In genomic region chr20:54026300-54027064, GRCh38 we compare ENCODE assay signal across 28 cellular contexts. TPM values are rescaled to one million over a fixed set of nuclear protein-coding genes. Genes with fewer than 3 reads are reported as not detected.
DNase-seq lines count a peak whose midpoint lies in the region; TF ChIP-seq lines count a peak whose summit lies in the region.
"Had no signal": no experiment of that assay in that cellular context is flagged by ENCODE, and none has a peak within 500 bp of the region (broad histone marks: within the 10 kb centered on the region; RNA-seq: fewer than 3 reads in every experiment).

No MANE protein-coding gene starts in this region.

- TF ChIP-seq CTCF in epithelial cell of proximal tubule (conservative IDR thresholded peaks at IDR 0.05; ENCODE audit: low read depth, low read length) (no peak), osteocyte (IDR thresholded peaks at IDR 0.05) (no peak)

- H3K36me3 Mint-ChIP-seq in osteocyte (ENCODE audit: unreplicated experiment) = no peaks in the 10 kb centered on the region
- H3K36me3 Mint-ChIP-seq: CD8-positive, alpha-beta T cell had no signal

- no peaks in the 10 kb centered on the region for H3K4me1 Mint-ChIP-seq in osteocyte (ENCODE audit: unreplicated experiment)
- H3K4me1 Mint-ChIP-seq: activated T-helper 17 cell treated with anti-CD3 and anti-CD28 coated beads, Interleukin-2, amount 50 U/mL, for 72 hours had no signal

- no peak overlapping the region for H3K4me3 ChIP-seq in epithelial cell of proximal tubule (ENCODE audit: low read depth, low read length)
- H3K4me3 ChIP-seq: esophagus squamous epithelium, gastrocnemius medialis, sigmoid colon had no signal

- no peak overlapping the region for H3K27ac Mint-ChIP-seq in osteocyte (ENCODE audit: unreplicated experiment)
- H3K27ac Mint-ChIP-seq: activated T-helper 17 cell treated with anti-CD3 and anti-CD28 coated beads, Interleukin-2, amount 50 U/mL, for 72 hours; CD8-positive, alpha-beta T cell; progenitor cell of endocrine pancreas had no signal

- H3K27me3 Mint-ChIP-seq in osteocyte (ENCODE audit: unreplicated experiment) = peaks cover 7% of the 10 kb centered on the region

- H3K4me3 Mint-ChIP-seq in osteocyte (ENCODE audit: unreplicated experiment) = no peak overlapping the region
- H3K4me3 Mint-ChIP-seq: activated T-helper 17 cell treated with anti-CD3 and anti-CD28 coated beads, Interleukin-2, amount 50 U/mL, for 72 hours; CD8-positive, alpha-beta T cell had no signal

- DNase-seq in A172 (ENCODE audit: low spot score) (peak; percentile 10), RPMI7951 (ENCODE audit: low read depth) (peak; percentile 15), epithelial cell of proximal tubule (ENCODE audit: low read depth) (peak; percentile 53), midbrain (lab: John Stamatoyannopoulos, UW) (peak; percentile 46), mesenteric fat pad (ENCODE audit: low spot score) (no peak), erythroblast (lab: John Stamatoyannopoulos, UW) (no peak), osteocyte (ENCODE audit: extremely low spot score, unreplicated experiment) (no peak), MV-4-11 (lab: John Stamatoyannopoulos, UW) (no peak)
- DNase-seq: activated CD4-positive, alpha-beta T cell treated with anti-CD3 and anti-CD28 coated beads, Interleukin-2, amount 50 U/mL, for 4 hours; activated CD8-positive, alpha-beta memory T cell treated with anti-CD3 and anti-CD28 coated beads, Interleukin-2, amount 50 U/mL, for 4 hours; activated naive CD4-positive, alpha-beta T cell treated with anti-CD3 and anti-CD28 coated beads, Interleukin-2, amount 50 U/mL, for 16 hours; AML-193; CD8-positive, alpha-beta T cell; cortex of kidney; DMS 273 treated with DMSO at 0.1 percent for 48 hours; EL; esophagus squamous epithelium; gastrocnemius medialis; KG1; NCI-H1436; NCI-H345; NCI-H774; sigmoid colon; stimulated activated CD4-positive, alpha-beta T cell treated with anti-CD3 and anti-CD28 coated beads, Interleukin-15, amount 100 ng/mL, for 24 hours; stimulated activated naive CD4-positive, alpha-beta T cell had no signal

- TF ChIP-seq POLR2A in erythroblast (IDR thresholded peaks at IDR 0.05; ENCODE audit: low read length) = no peak

- H3K9me3 Mint-ChIP-seq in osteocyte (ENCODE audit: unreplicated experiment) = no peaks in the 10 kb centered on the region
- H3K9me3 Mint-ChIP-seq: CD8-positive, alpha-beta T cell had no signal

RNA-seq across cellular contexts. Expression of gene BCAS1, which starts 43.9 kb away (rescaled TPM):
- total RNA-seq in A172 (2014; rRNA removed; shearing (Covaris generic)) = 0.07 TPM in 1 of 2 replicates, not detected in the other
- under 0.01 TPM in 1 of 2 replicates, not detected in the other for total RNA-seq in RPMI7951 (2014; rRNA removed; shearing (Covaris generic))
- total RNA-seq in epithelial cell of proximal tubule (under 0.01 and 0.65 TPM in 2 replicates), mesenteric fat pad (0.51 TPM), osteocyte (not detected in 2 replicates)
- total RNA-seq: CD8-positive, alpha-beta T cell; SK-MEL-5 had no signal

Comparison
In these comparisons a context has a peak if more than half of its experiments do, and no peak if none do; other contexts are left out.
1. DNase-seq: peak in A172 (single experiment), RPMI7951 (single experiment), epithelial cell of proximal tubule (single experiment) and midbrain (single experiment); none in mesenteric fat pad (single experiment), erythroblast (0 of 2), osteocyte (single experiment) and MV-4-11 (single experiment).